9 cellular contexts compared by ENCODE assay signal in the genomic region with DNA sequence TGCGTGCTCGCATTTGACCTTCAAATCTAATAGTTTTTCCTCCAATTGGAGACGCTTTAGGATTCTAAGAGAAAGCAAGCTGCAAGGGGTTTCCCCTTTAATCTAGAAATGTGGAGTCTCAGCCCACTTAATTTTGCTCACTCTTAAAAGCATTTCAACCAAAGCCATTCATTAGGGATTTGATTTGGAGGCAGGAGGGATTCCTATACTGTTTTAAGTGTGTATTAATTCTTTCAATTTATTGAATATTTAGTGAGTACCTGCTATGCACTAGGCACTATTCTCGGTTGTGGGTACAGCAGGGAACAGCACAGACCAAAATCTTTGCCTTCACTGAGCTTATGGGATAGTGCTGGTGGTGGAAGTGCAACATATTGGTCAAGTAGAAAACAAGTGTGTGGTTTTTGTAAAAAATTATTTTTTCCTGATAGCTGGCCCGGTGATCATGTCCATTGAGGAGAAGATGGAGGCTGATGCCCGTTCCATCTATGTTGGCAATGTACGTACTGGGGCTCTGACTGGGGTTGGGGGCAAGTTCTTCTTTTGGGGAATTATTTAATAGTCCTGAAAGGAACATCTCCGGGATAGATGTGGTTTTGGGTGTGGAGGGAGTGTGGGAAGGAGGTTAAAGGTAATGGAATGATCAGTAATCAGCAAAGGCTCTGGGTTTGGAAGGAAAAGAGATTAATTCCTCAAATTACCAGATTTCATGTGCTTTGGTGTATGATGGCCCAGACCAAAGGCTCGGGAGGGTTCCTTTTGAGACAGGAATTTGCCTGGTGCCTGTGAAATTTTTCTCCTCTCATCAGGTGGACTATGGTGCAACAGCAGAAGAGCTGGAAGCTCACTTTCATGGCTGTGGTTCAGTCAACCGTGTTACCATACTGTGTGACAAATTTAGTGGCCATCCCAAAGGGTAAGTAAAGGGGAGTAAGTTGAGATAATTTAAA. TPM values are rescaled to one million over a fixed set of nuclear protein-coding genes. Genes with fewer than 3 reads are reported as not detected.
DNase-seq lines count a peak whose midpoint lies in the region; ATAC-seq, FAIRE-seq and TF ChIP-seq lines count a peak whose summit lies in the region.
"Had no signal": no experiment of that assay in that cellular context is flagged by ENCODE, and none has a peak within 500 bp of the region (broad histone marks: within the 10 kb centered on the region; RNA-seq: fewer than 3 reads in every experiment).

No MANE protein-coding gene starts in this region.

- ATAC-seq in A549 (no peak), GM19467 (IDR thresholded peaks at IDR 0.05; ENCODE audit: unreplicated experiment) (no peak), HG03378 (IDR thresholded peaks at IDR 0.05; ENCODE audit: unreplicated experiment) (no peak), HG03565 (IDR thresholded peaks at IDR 0.05; ENCODE audit: unreplicated experiment) (no peak)
- ATAC-seq in central memory CD8-positive, alpha-beta T cell (replicated peaks; ENCODE audit: extremely low read depth, poor library complexity, severe bottlenecking) = no peak

- peaks cover 15% of the 10 kb centered on the region for H3K36me3 ChIP-seq in mucosa of stomach (ENCODE audit: control insufficient read depth, insufficient read depth, low read length)

- DNase-seq in A549 (ENCODE audit: low read depth in 1 of 2, low spot score in 1 of 2) (no peak), T1000 (lab: John Stamatoyannopoulos, UW) (no peak)
- DNase-seq in central memory CD8-positive, alpha-beta T cell (ENCODE audit: low spot score in 2 of 2) = no peak

- H3K4me3 ChIP-seq in A549 (peak overlapping the region; percentile 97), mucosa of stomach (ENCODE audit: low read length) (peak overlapping the region; percentile 90)

- no peaks in the 10 kb centered on the region for H3K27me3 Mint-ChIP-seq in IgD-negative memory B cell
- no peaks in the 10 kb centered on the region for H3K27me3 Mint-ChIP-seq in central memory CD8-positive, alpha-beta T cell

- H3K9me3 Mint-ChIP-seq in IgD-negative memory B cell = peaks cover 0 to 1% (median 0%) of the 10 kb centered on the region in 3 donors
- H3K9me3 Mint-ChIP-seq in central memory CD8-positive, alpha-beta T cell = no peaks in the 10 kb centered on the region

- POLR2A ChIA-PET in A549 (lab: Yijun Ruan, JAX) = interaction anchor here (1.0 to 3.2 kb wide), 3 partner anchors 16 to 28 kb away, joined by 3 to 64 read pairs (median 40); a partner anchor contains a TSS

- H3K4me1 ChIP-seq in A549 (peaks cover 24% of the 10 kb centered on the region), mucosa of stomach (ENCODE audit: control insufficient read depth, insufficient read depth, low read length) (peaks cover 20% of the 10 kb centered on the region)

- 36% methylated on average over 10 of the region's 10 CpGs for WGBS in A549 (ENCODE audit: missing lambda C conversion rate)

- peak overlapping the region; percentile 99 to 100 for H3K27ac ChIP-seq in A549

- TF ChIP-seq CTCF in A549 (IDR thresholded peaks at IDR 0.05) = no peak

- peaks cover 16 to 26% (median 25%) of the 10 kb centered on the region in 3 donors for H3K4me1 Mint-ChIP-seq in IgD-negative memory B cell
- H3K4me1 Mint-ChIP-seq in central memory CD8-positive, alpha-beta T cell = peaks cover 37% of the 10 kb centered on the region

- H3K4me2 ChIP-seq in A549 = peak overlapping the region; percentile 87

- no peaks in the 10 kb centered on the region for H3K27me3 ChIP-seq in mucosa of stomach (ENCODE audit: control insufficient read depth, insufficient read depth, low read length)

- CTCF ChIA-PET in A549 (lab: Yijun Ruan, JAX) = interaction anchor here (0.6 to 5.2 kb wide), 13 partner anchors 13 to 247 kb away, joined by 3 to 30 read pairs (median 5); a partner anchor contains a TSS

- TF ChIP-seq EP300 in A549 (IDR thresholded peaks at IDR 0.05) = no peak

- H3K36me3 Mint-ChIP-seq in IgD-negative memory B cell = peaks cover 4% of the 10 kb centered on the region
- peaks cover 43% of the 10 kb centered on the region for H3K36me3 Mint-ChIP-seq in central memory CD8-positive, alpha-beta T cell (ENCODE audit: insufficient read depth)

- peak overlapping the region; percentile 87 to 93 (median 93) for H3K27ac Mint-ChIP-seq in IgD-negative memory B cell
- H3K27ac Mint-ChIP-seq in central memory CD8-positive, alpha-beta T cell (ENCODE audit: low read depth) = peak overlapping the region; percentile 97

- H3K4me3 Mint-ChIP-seq in IgD-negative memory B cell = peak overlapping the region; percentile 89 to 98 (median 96)
- peak overlapping the region; percentile 89 for H3K4me3 Mint-ChIP-seq in central memory CD8-positive, alpha-beta T cell

- TF ChIP-seq RAD21 in A549 (conservative IDR thresholded peaks at IDR 0.05 in 1 of 2, IDR thresholded peaks at IDR 0.05 in 1 of 2) = no peak

- FAIRE-seq in A549 (lab: Jason Lieb, UNC) = no peak
- FAIRE-seq: HTR-8/SVneo had no signal

- no peak for TF ChIP-seq POLR2A in A549 (IDR thresholded peaks at IDR 0.05; ENCODE audit: low read length)

- H3K9me3 ChIP-seq in A549 = no peaks in the 10 kb centered on the region
- no peaks in the 10 kb centered on the region for H3K9me3 ChIP-seq in mucosa of stomach (ENCODE audit: control insufficient read depth, low read length)

- H3K9ac ChIP-seq in mucosa of stomach (ENCODE audit: low read length) = peak overlapping the region; percentile 90

TF ChIP-seq in A549, 52 proteins besides CTCF, POLR2A, EP300 and RAD21:
- TF ChIP-seq HDAC2 (IDR thresholded peaks at IDR 0.05) (no peak), TFCP2L1 (CRISPR knock-in tag; IDR thresholded peaks at IDR 0.05) (no peak), FOXS1 (CRISPR knock-in tag; IDR thresholded peaks at IDR 0.05) (no peak)

RNA-seq across cellular contexts. Expression of a gene that starts 1.6 kb away (rescaled TPM):
- polyA plus RNA-seq in A549 (2011; rRNA removed) (197 and 234 TPM in 2 replicates), A549 (2017; fragmentation: RNase III; extraction: RNeasy Plus Mini Kit Qiagen cat#74134 plus additional on column Dnase treatment) (148 to 158 TPM (median 157 TPM) in 3 replicates), IgD-negative memory B cell (127 TPM)
- 170 TPM in 2 replicates for polyA plus RNA-seq in A549 (2012; cell fraction: cytosol; rRNA removed)
- 227 and 314 TPM in 2 replicates for polyA plus RNA-seq in A549 (2012; cell fraction: nucleus; rRNA removed)
- 73.1 and 92.0 TPM in 2 replicates for polyA minus RNA-seq in A549 (2011; rRNA and poly(A)+ RNA removed)

RNA-seq across cellular contexts. Expression of a gene that starts 16.2 kb away (rescaled TPM):
- polyA plus RNA-seq in A549 (2011; rRNA removed) = 17.8 and 20.8 TPM in 2 replicates
- 15.4 and 18.6 TPM in 2 replicates for polyA plus RNA-seq in A549 (2012; cell fraction: cytosol; rRNA removed)
- 18.1 and 31.0 TPM in 2 replicates for polyA plus RNA-seq in A549 (2012; cell fraction: nucleus; rRNA removed)
- 24.7 to 25.4 TPM (median 25.2 TPM) in 3 replicates for polyA plus RNA-seq in A549 (2017; fragmentation: RNase III; extraction: RNeasy Plus Mini Kit Qiagen cat#74134 plus additional on column Dnase treatment)
- 10.5 and 11.0 TPM in 2 replicates for polyA minus RNA-seq in A549 (2011; rRNA and poly(A)+ RNA removed)
- polyA plus RNA-seq in IgD-negative memory B cell = 0.65 TPM

RNA-seq across cellular contexts. Expression of a gene that starts 20.2 kb away (rescaled TPM):
- 11.1 and 12.4 TPM in 2 replicates for polyA plus RNA-seq in A549 (2011; rRNA removed)
- 5.0 and 5.1 TPM in 2 replicates for polyA plus RNA-seq in A549 (2012; cell fraction: cytosol; rRNA removed)
- 19.8 and 39.9 TPM in 2 replicates for polyA plus RNA-seq in A549 (2012; cell fraction: nucleus; rRNA removed)
- polyA plus RNA-seq in A549 (2017; fragmentation: RNase III; extraction: RNeasy Plus Mini Kit Qiagen cat#74134 plus additional on column Dnase treatment) = 5.3 to 7.5 TPM (median 6.8 TPM) in 3 replicates
- polyA minus RNA-seq in A549 (2011; rRNA and poly(A)+ RNA removed) = 4.9 and 6.7 TPM in 2 replicates
- 2.3 TPM for polyA plus RNA-seq in IgD-negative memory B cell

RNA-seq across cellular contexts. Expression of a gene that starts 29.8 kb away (rescaled TPM):
- polyA plus RNA-seq in A549 (2011; rRNA removed) = 3.5 and 4.6 TPM in 2 replicates
- polyA plus RNA-seq in A549 (2012; cell fraction: cytosol; rRNA removed) = 4.1 and 5.6 TPM in 2 replicates
- 23.6 and 27.7 TPM in 2 replicates for polyA plus RNA-seq in A549 (2012; cell fraction: nucleus; rRNA removed)
- polyA plus RNA-seq in A549 (2017; fragmentation: RNase III; extraction: RNeasy Plus Mini Kit Qiagen cat#74134 plus additional on column Dnase treatment) = 6.3 to 9.6 TPM (median 8.4 TPM) in 3 replicates
- 3.5 and 4.2 TPM in 2 replicates for polyA minus RNA-seq in A549 (2011; rRNA and poly(A)+ RNA removed)
- 0.49 TPM for polyA plus RNA-seq in IgD-negative memory B cell

RNA-seq across cellular contexts. Expression of a gene that starts 36.9 kb away (rescaled TPM):
- polyA plus RNA-seq in A549 (2011; rRNA removed) = 9.2 and 11.7 TPM in 2 replicates
- polyA plus RNA-seq in A549 (2012; cell fraction: cytosol; rRNA removed) = 6.4 and 6.8 TPM in 2 replicates
- 5.3 and 5.5 TPM in 2 replicates for polyA plus RNA-seq in A549 (2012; cell fraction: nucleus; rRNA removed)
- 7.7 to 8.8 TPM (median 8.4 TPM) in 3 replicates for polyA plus RNA-seq in A549 (2017; fragmentation: RNase III; extraction: RNeasy Plus Mini Kit Qiagen cat#74134 plus additional on column Dnase treatment)
- polyA minus RNA-seq in A549 (2011; rRNA and poly(A)+ RNA removed) = 20.0 and 25.1 TPM in 2 replicates
- 5.6 TPM for polyA plus RNA-seq in IgD-negative memory B cell
